In the genomic region with DNA sequence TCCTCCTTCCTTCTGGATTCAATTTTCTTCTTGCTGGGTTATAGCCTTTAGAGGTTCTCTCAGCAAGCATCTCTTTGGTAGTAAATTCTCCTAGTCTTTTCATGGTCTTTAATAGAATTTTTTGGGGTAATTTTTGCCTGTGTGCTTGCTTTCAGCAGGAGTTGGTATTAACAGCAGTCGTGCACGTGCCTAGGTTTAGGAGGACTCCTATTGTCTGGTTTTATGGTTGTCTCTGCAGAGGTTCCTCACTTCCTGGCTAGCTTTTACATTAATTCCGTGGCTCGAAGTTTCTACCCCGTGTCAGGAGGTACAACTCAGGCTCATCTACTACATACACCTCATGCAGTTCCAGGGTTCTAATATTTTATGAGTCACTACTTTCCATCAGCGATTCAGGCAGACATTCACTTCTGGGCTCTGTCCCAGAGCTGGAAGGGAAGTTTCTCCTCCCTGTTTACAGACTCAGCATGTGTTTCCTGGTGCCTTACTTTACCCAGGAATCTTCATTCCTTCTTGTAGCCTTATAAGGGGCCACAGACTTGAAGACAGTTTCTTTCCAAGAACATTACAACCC, we compare ENCODE assay signal across 34 cellular contexts.
"Had no signal": no experiment of that assay in that cellular context is flagged by ENCODE, and none has a peak within 500 bp of the region (broad histone marks: within the 10 kb centered on the region; RNA-seq: fewer than 3 reads in every experiment).

No MANE protein-coding gene starts in this region.

- H3K27ac ChIP-seq: adrenal gland, body of pancreas, breast epithelium, PC-9, RWPE1, WERI-Rb-1 had no signal

- H3K4me3 ChIP-seq: adrenal gland, body of pancreas, breast epithelium, MG63, PC-9 had no signal

- H3K9me3 ChIP-seq: adrenal gland, body of pancreas, breast epithelium, MG63 had no signal

- H3K27ac Mint-ChIP-seq: activated CD8-positive, alpha-beta T cell treated with anti-CD3 and anti-CD28 coated beads for 36 hours; activated naive CD4-positive, alpha-beta T cell treated with anti-CD3 and anti-CD28 coated beads for 36 hours; activated naive CD4-positive, alpha-beta T cell treated with anti-CD3 and anti-CD28 coated beads, Interleukin-2, amount 50 U/mL, for 72 hours; activated T-cell treated with anti-CD3 and anti-CD28 coated beads, Interleukin-2, amount 50 U/mL, for 72 hours; activated T-helper 17 cell treated with anti-CD3 and anti-CD28 coated beads, Interleukin-2, amount 50 U/mL, for 72 hours had no signal

- DNase-seq: activated CD4-positive, alpha-beta T cell treated with anti-CD3 and anti-CD28 coated beads for 1 hour; activated CD4-positive, alpha-beta T cell treated with anti-CD3 and anti-CD28 coated beads for 48 hours; activated CD4-positive, CD25-positive, alpha-beta regulatory T cell; activated CD8-positive, alpha-beta T cell treated with anti-CD3 and anti-CD28 coated beads for 36 hours; activated gamma-delta T cell; activated naive CD4-positive, alpha-beta T cell treated with anti-CD3 and anti-CD28 coated beads for 36 hours; activated T-cell treated with anti-CD3 and anti-CD28 coated beads, Interleukin-2, amount 50 U/mL, for 1 hour; activated T-cell treated with anti-CD3 and anti-CD28 coated beads, Interleukin-2, amount 50 U/mL, for 72 hours; adrenal gland; body of pancreas; Karpas-422; KBM-7; MG63; NCI-H1048; NCI-H1105 treated with DMSO at 0.1 percent for 48 hours; NCI-H1436; NCI-H1694; NCI-H1930; NCI-H2081 treated with DMSO at 0.1 percent for 48 hours; NCI-H226; NCI-H446 treated with DMSO at 0.1 percent for 48 hours; NCI-H524; NK-92 treated with Interleukin-12 subunit alpha and Interleukin-12 subunit beta, amount 100 ng/mL, for 24 hours; PC-9; SIG-M5; SW 1271; T-helper 1 cell; T-helper 2 cell; T-helper 9 cell; WERI-Rb-1 had no signal

- H3K4me1 ChIP-seq: adrenal gland, body of pancreas, breast epithelium had no signal

- H3K4me1 Mint-ChIP-seq: activated T-helper 17 cell treated with anti-CD3 and anti-CD28 coated beads, Interleukin-2, amount 50 U/mL, for 72 hours had no signal

- H3K36me3 ChIP-seq: adrenal gland, breast epithelium, MG63, WERI-Rb-1 had no signal

- H3K9me3 Mint-ChIP-seq: activated CD8-positive, alpha-beta T cell treated with anti-CD3 and anti-CD28 coated beads for 36 hours; activated naive CD4-positive, alpha-beta T cell treated with anti-CD3 and anti-CD28 coated beads for 36 hours; activated naive CD4-positive, alpha-beta T cell treated with anti-CD3 and anti-CD28 coated beads, Interleukin-2, amount 50 U/mL, for 72 hours; activated T-helper 17 cell treated with anti-CD3 and anti-CD28 coated beads, Interleukin-2, amount 50 U/mL, for 72 hours had no signal

- H3K4me2 ChIP-seq: PC-9 had no signal

- H3K27me3 ChIP-seq: adrenal gland, body of pancreas, breast epithelium, MG63 had no signal

- H3K4me3 Mint-ChIP-seq: activated CD8-positive, alpha-beta T cell treated with anti-CD3 and anti-CD28 coated beads for 36 hours; activated naive CD4-positive, alpha-beta T cell treated with anti-CD3 and anti-CD28 coated beads for 36 hours; activated T-cell treated with anti-CD3 and anti-CD28 coated beads, Interleukin-2, amount 50 U/mL, for 72 hours; activated T-helper 17 cell treated with anti-CD3 and anti-CD28 coated beads, Interleukin-2, amount 50 U/mL, for 72 hours had no signal

- H2AFZ ChIP-seq: PC-9 had no signal

- H3K36me3 Mint-ChIP-seq: activated naive CD4-positive, alpha-beta T cell treated with anti-CD3 and anti-CD28 coated beads, Interleukin-2, amount 50 U/mL, for 72 hours had no signal
